Comparison of ENCODE assay signal across 1 cellular context in the genomic region with DNA sequence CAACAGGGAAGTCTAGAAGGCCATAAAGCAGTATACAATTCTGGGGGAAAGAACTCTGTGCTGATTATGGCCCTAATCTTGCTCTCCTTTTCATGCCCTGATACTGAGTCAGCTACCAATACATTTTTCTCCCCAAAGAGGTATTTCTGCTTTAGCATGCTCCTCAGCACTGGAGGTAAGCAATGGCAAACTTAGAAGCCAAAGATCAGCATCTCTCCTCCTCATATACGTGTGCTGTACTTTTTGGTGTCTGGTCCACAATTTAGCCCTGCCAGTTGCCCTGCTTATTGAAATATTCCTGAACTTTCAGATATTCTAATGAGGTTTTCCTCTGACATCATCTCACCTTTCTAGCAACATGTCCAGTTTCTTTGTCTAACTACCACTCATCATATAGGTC.
TF ChIP-seq lines count a peak whose summit lies in the region.

No MANE protein-coding gene starts in this region.

TF ChIP-seq in GM23338, 12 proteins besides CTCF, POLR2A, EP300 and RAD21:
- no peak for TF ChIP-seq JUNB (IDR thresholded peaks at IDR 0.05; ENCODE audit: unreplicated experiment)
- TF ChIP-seq, protein P1, sequence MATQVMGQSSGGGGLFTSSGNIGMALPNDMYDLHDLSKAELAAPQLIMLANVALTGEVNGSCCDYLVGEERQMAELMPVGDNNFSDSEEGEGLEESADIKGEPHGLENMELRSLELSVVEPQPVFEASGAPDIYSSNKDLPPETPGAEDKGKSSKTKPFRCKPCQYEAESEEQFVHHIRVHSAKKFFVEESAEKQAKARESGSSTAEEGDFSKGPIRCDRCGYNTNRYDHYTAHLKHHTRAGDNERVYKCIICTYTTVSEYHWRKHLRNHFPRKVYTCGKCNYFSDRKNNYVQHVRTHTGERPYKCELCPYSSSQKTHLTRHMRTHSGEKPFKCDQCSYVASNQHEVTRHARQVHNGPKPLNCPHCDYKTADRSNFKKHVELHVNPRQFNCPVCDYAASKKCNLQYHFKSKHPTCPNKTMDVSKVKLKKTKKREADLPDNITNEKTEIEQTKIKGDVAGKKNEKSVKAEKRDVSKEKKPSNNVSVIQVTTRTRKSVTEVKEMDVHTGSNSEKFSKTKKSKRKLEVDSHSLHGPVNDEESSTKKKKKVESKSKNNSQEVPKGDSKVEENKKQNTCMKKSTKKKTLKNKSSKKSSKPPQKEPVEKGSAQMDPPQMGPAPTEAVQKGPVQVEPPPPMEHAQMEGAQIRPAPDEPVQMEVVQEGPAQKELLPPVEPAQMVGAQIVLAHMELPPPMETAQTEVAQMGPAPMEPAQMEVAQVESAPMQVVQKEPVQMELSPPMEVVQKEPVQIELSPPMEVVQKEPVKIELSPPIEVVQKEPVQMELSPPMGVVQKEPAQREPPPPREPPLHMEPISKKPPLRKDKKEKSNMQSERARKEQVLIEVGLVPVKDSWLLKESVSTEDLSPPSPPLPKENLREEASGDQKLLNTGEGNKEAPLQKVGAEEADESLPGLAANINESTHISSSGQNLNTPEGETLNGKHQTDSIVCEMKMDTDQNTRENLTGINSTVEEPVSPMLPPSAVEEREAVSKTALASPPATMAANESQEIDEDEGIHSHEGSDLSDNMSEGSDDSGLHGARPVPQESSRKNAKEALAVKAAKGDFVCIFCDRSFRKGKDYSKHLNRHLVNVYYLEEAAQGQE (IDR thresholded peaks at IDR 0.05; ENCODE audit: unreplicated experiment): no peak
- no peak for TF ChIP-seq STAT1 (IDR thresholded peaks at IDR 0.05; ENCODE audit: unreplicated experiment)
- TF ChIP-seq NANOG (IDR thresholded peaks at IDR 0.05; ENCODE audit: borderline replicate concordance): no peak
- TF ChIP-seq, protein P2, sequence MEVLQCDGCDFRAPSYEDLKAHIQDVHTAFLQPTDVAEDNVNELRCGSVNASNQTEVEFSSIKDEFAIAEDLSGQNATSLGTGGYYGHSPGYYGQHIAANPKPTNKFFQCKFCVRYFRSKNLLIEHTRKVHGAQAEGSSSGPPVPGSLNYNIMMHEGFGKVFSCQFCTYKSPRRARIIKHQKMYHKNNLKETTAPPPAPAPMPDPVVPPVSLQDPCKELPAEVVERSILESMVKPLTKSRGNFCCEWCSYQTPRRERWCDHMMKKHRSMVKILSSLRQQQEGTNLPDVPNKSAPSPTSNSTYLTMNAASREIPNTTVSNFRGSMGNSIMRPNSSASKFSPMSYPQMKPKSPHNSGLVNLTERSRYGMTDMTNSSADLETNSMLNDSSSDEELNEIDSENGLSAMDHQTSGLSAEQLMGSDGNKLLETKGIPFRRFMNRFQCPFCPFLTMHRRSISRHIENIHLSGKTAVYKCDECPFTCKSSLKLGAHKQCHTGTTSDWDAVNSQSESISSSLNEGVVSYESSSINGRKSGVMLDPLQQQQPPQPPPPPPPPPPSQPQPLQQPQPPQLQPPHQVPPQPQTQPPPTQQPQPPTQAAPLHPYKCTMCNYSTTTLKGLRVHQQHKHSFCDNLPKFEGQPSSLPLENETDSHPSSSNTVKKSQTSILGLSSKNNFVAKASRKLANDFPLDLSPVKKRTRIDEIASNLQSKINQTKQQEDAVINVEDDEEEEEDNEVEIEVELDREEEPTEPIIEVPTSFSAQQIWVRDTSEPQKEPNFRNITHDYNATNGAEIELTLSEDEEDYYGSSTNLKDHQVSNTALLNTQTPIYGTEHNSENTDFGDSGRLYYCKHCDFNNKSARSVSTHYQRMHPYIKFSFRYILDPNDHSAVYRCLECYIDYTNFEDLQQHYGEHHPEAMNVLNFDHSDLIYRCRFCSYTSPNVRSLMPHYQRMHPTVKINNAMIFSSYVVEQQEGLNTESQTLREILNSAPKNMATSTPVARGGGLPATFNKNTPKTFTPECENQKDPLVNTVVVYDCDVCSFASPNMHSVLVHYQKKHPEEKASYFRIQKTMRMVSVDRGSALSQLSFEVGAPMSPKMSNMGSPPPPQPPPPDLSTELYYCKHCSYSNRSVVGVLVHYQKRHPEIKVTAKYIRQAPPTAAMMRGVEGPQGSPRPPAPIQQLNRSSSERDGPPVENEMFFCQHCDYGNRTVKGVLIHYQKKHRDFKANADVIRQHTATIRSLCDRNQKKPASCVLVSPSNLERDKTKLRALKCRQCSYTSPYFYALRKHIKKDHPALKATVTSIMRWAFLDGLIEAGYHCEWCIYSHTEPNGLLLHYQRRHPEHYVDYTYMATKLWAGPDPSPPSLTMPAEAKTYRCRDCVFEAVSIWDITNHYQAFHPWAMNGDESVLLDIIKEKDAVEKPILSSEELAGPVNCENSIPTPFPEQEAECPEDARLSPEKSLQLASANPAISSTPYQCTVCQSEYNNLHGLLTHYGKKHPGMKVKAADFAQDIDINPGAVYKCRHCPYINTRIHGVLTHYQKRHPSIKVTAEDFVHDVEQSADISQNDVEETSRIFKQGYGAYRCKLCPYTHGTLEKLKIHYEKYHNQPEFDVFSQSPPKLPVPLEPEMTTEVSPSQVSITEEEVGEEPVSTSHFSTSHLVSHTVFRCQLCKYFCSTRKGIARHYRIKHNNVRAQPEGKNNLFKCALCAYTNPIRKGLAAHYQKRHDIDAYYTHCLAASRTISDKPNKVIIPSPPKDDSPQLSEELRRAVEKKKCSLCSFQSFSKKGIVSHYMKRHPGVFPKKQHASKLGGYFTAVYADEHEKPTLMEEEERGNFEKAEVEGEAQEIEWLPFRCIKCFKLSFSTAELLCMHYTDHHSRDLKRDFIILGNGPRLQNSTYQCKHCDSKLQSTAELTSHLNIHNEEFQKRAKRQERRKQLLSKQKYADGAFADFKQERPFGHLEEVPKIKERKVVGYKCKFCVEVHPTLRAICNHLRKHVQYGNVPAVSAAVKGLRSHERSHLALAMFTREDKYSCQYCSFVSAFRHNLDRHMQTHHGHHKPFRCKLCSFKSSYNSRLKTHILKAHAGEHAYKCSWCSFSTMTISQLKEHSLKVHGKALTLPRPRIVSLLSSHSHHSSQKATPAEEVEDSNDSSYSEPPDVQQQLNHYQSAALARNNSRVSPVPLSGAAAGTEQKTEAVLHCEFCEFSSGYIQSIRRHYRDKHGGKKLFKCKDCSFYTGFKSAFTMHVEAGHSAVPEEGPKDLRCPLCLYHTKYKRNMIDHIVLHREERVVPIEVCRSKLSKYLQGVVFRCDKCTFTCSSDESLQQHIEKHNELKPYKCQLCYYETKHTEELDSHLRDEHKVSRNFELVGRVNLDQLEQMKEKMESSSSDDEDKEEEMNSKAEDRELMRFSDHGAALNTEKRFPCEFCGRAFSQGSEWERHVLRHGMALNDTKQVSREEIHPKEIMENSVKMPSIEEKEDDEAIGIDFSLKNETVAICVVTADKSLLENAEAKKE (CRISPR knock-in tag; IDR thresholded peaks at IDR 0.05): no peak
- no peak for TF ChIP-seq POLR2AphosphoS5 (IDR thresholded peaks at IDR 0.05; ENCODE audit: low read depth)
- TF ChIP-seq ZNF114 (CRISPR knock-in tag; IDR thresholded peaks at IDR 0.05): no peak
- TF ChIP-seq EZH2 (IDR thresholded peaks at IDR 0.05; ENCODE audit: low read depth, unreplicated experiment): no peak
- TF ChIP-seq EZH2phosphoT487 (IDR thresholded peaks at IDR 0.05; ENCODE audit: unreplicated experiment): no peak
- no peak for TF ChIP-seq ZNF331 (CRISPR knock-in tag; IDR thresholded peaks at IDR 0.05; ENCODE audit: low read depth)
- TF ChIP-seq, protein P3, sequence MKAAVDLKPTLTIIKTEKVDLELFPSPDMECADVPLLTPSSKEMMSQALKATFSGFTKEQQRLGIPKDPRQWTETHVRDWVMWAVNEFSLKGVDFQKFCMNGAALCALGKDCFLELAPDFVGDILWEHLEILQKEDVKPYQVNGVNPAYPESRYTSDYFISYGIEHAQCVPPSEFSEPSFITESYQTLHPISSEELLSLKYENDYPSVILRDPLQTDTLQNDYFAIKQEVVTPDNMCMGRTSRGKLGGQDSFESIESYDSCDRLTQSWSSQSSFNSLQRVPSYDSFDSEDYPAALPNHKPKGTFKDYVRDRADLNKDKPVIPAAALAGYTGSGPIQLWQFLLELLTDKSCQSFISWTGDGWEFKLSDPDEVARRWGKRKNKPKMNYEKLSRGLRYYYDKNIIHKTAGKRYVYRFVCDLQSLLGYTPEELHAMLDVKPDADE (IDR thresholded peaks at IDR 0.05): no peak
- no peak for TF ChIP-seq CREB1 (CRISPR knock-in tag; IDR thresholded peaks at IDR 0.05; ENCODE audit: low read depth)
